In genomic region chr6:68726307-68726706, GRCh38 we compare ENCODE assay signal across 25 cellular contexts.
A peak's percentile ranks its signal among the peaks of the same experiment; 100 is the strongest.
DNase-seq lines count a peak whose midpoint lies in the region; ATAC-seq, FAIRE-seq and TF ChIP-seq lines count a peak whose summit lies in the region.
"Had no signal": no experiment of that assay in that cellular context is flagged by ENCODE, and none has a peak within 500 bp of the region (broad histone marks: within the 10 kb centered on the region; RNA-seq: fewer than 3 reads in every experiment).

No MANE protein-coding gene starts in this region.

- H3K27ac ChIP-seq in cingulate gyrus (ENCODE audit: low read depth, low read length) (peak overlapping the region; percentile 70), prostate gland (no peak overlapping the region)
- H3K27ac ChIP-seq: 22Rv1, cardiac muscle cell, gastroesophageal sphincter, neutrophil, psoas muscle, thyroid gland had no signal

- TF ChIP-seq POLR2A in prostate gland (IDR thresholded peaks at IDR 0.05): no peak

- H3K36me3 ChIP-seq in prostate gland: no peaks in the 10 kb centered on the region
- H3K36me3 ChIP-seq: cardiac muscle cell, gastroesophageal sphincter, MG63, neutrophil, thyroid gland had no signal

- no peaks in the 10 kb centered on the region for H3K27me3 ChIP-seq in prostate gland (replicated peaks; ENCODE audit: insufficient read depth)
- H3K27me3 ChIP-seq: cardiac muscle cell, gastroesophageal sphincter, MG63, neutrophil, thyroid gland had no signal

- no peak for FAIRE-seq in urothelium cell line (lab: Jason Lieb, UNC)
- FAIRE-seq: endometrium had no signal

- no peaks in the 10 kb centered on the region for H3K4me1 ChIP-seq in prostate gland (replicated peaks)
- H3K4me1 ChIP-seq: gastroesophageal sphincter, psoas muscle, thyroid gland had no signal

- no peak for TF ChIP-seq CTCF in prostate gland (IDR thresholded peaks at IDR 0.05)

- intact Hi-C loops in prostate gland (cut with DNase I): no loop called here

- no peaks in the 10 kb centered on the region for H3K9me3 ChIP-seq in prostate gland
- H3K9me3 ChIP-seq: gastroesophageal sphincter, MG63, neutrophil, psoas muscle, thyroid gland had no signal

- ATAC-seq in HG03565 (IDR thresholded peaks at IDR 0.05; ENCODE audit: unreplicated experiment): no peak
- ATAC-seq: activated CD8-positive, alpha-beta T cell treated with anti-CD3 and anti-CD28 coated beads, Interleukin-2, amount 10 ng/mL, durations not matched to agents 7 days and 5 days; activated naive CD4-positive, alpha-beta T cell treated with anti-CD3 and anti-CD28 coated beads, Interleukin-2, amount 50 U/mL, for 72 hours; gastroesophageal sphincter; left lobe of liver; psoas muscle; stimulated activated naive CD8-positive, alpha-beta T cell treated with anti-CD3 and anti-CD28 coated beads, Interleukin-15, Interleukin-2, amounts not matched to agents 100 U/mL and 50 U/mL, for 24 hours had no signal

- DNase-seq in NCI-H1092 treated with DMSO at 0.1 percent for 48 hours (lab: John Stamatoyannopoulos, UW): peak; percentile 10
- DNase-seq in NCI-H1092 (lab: John Stamatoyannopoulos, UW): no peak
- DNase-seq in NCI-H69 (lab: John Stamatoyannopoulos, UW): peak; percentile 72
- peak; percentile 14 for DNase-seq in retina
- no peak for DNase-seq in prostate gland (ENCODE audit: low spot score)
- no peak for DNase-seq in urothelium cell line (ENCODE audit: low spot score)
- DNase-seq: activated CD8-positive, alpha-beta T cell treated with anti-CD3 and anti-CD28 coated beads, Interleukin-2, amount 10 ng/mL, durations not matched to agents 7 days and 5 days; dermis blood vessel endothelial cell; immature natural killer cell; MG63; NCI-H1417 treated with DMSO at 0.1 percent for 48 hours; NCI-H2107; psoas muscle; RPMI8226; stimulated activated naive CD8-positive, alpha-beta T cell treated with anti-CD3 and anti-CD28 coated beads, Interleukin-15, Interleukin-2, amounts not matched to agents 100 U/mL and 50 U/mL, for 24 hours; thyroid gland had no signal

- no peak overlapping the region for H3K4me3 ChIP-seq in prostate gland
- H3K4me3 ChIP-seq: cardiac muscle cell, gastroesophageal sphincter, MG63, psoas muscle, thyroid gland had no signal

Comparison
In these comparisons a context has a peak if more than half of its experiments do, and no peak if none do; other contexts are left out.
1. DNase-seq: peak in NCI-H1092 treated with DMSO at 0.1 percent for 48 hours (single experiment), NCI-H69 (single experiment) and retina (single experiment); none in NCI-H1092 (single experiment), prostate gland (single experiment) and urothelium cell line (single experiment).